ENCODE assay signal across 25 cellular contexts in genomic region chr19:49806613-49806946, GRCh38. TPM values are rescaled to one million over a fixed set of nuclear protein-coding genes. Genes with fewer than 3 reads are reported as not detected.
DNase-seq lines count a peak whose midpoint lies in the region; ATAC-seq and TF ChIP-seq lines count a peak whose summit lies in the region.
"Had no signal": no experiment of that assay in that cellular context is flagged by ENCODE, and none has a peak within 500 bp of the region (broad histone marks: within the 10 kb centered on the region; RNA-seq: fewer than 3 reads in every experiment).

No MANE protein-coding gene starts in this region.

- H3K4me2 ChIP-seq in GM23338 (no peak overlapping the region), mammary epithelial cell (ENCODE audit: insufficient read depth, low read depth, low read length) (no peak overlapping the region)
- H3K4me2 ChIP-seq: SK-N-SH had no signal

- H3K79me2 ChIP-seq in GM23338 (replicated peaks; ENCODE audit: insufficient read depth) (no peaks in the 10 kb centered on the region), mammary epithelial cell (ENCODE audit: insufficient read depth, low read length) (no peaks in the 10 kb centered on the region)

- in situ Hi-C loops in mammary epithelial cell (cut with MboI; ENCODE audit: low sequenced_read_pairs in 2 of 2): no loop called here

- CTCF ChIA-PET in mammary epithelial cell (lab: Charles Lee; ENCODE audit: low non-redundant PET): no interaction called here

- H3K4me3 ChIP-seq in GM23338: no peak overlapping the region
- H3K4me3 ChIP-seq in mammary epithelial cell (replicated peaks in 1 of 3; ENCODE audit: insufficient read depth in 1 of 3, low read depth in 2 of 3, low read length in 3 of 3): no peak overlapping the region
- H3K4me3 ChIP-seq: skin epidermis had no signal

- 100% methylated on average over 8 of the region's 8 CpGs for WGBS in mammary epithelial cell (ENCODE audit: low coverage, missing lambda C conversion rate)

- H3K9ac ChIP-seq in mammary epithelial cell (ENCODE audit: insufficient read depth, low read length): no peak overlapping the region
- H3K9ac ChIP-seq: SK-N-SH had no signal

- TF ChIP-seq CTCF in CD14-positive monocyte (IDR thresholded peaks at IDR 0.05): no peak
- TF ChIP-seq CTCF in GM23338 (conservative IDR thresholded peaks at IDR 0.05; ENCODE audit: low read depth in 2 of 2): no peak
- no peak for TF ChIP-seq CTCF in mammary epithelial cell (conservative IDR thresholded peaks at IDR 0.05 in 1 of 2, IDR thresholded peaks at IDR 0.05 in 1 of 2; ENCODE audit: extremely low read depth in 1 of 2, insufficient read depth in 1 of 2, low read depth in 1 of 2, low read length in 2 of 2)
- TF ChIP-seq CTCF in nephron (IDR thresholded peaks at IDR 0.05; ENCODE audit: unreplicated experiment in 3 of 3): no peak

- H3K36me3 ChIP-seq in GM23338 (ENCODE audit: insufficient read depth) (no peaks in the 10 kb centered on the region; the same call in 1 of the 2 replicates), mammary epithelial cell (ENCODE audit: insufficient read depth, low read length) (peaks cover 4% of the 10 kb centered on the region)

- H3K4me3 Mint-ChIP-seq in CD14-positive monocyte (no peak overlapping the region), GM23338 (peak overlapping the region; percentile 32; the same call in 1 of the 3 replicates), nephron (no peak overlapping the region)

- H2AFZ ChIP-seq in GM23338 (no peak overlapping the region), mammary epithelial cell (ENCODE audit: low read depth, low read length) (no peak overlapping the region)

- TSS peak; percentile 57 for BruUV-seq in mammary epithelial cell (replicated peaks; lab: Mats Ljungman, UMichigan)

- H3K27me3 ChIP-seq in GM23338 (ENCODE audit: insufficient read depth) (no peaks in the 10 kb centered on the region), mammary epithelial cell (ENCODE audit: insufficient read depth, low read length) (no peaks in the 10 kb centered on the region)

- H3K9me2 ChIP-seq in GM23338 (ENCODE audit: insufficient read depth): no peaks in the 10 kb centered on the region
- H3K9me2 ChIP-seq: SK-N-SH had no signal

- DNase-seq in CD14-positive monocyte (ENCODE audit: low spot score) (no peak), GM23338 (ENCODE audit: low spot score) (no peak), mammary epithelial cell (no peak), foreskin melanocyte (no peak)
- DNase-seq in stimulated activated naive CD4-positive, alpha-beta T cell treated with Interleukin-2 at 50 U/mL for 16 hours (lab: John Stamatoyannopoulos, UW): no peak
- no peak for DNase-seq in NK-92 treated with Interleukin-12 subunit alpha and Interleukin-12 subunit beta, amount 100 ng/mL, for 24 hours (lab: John Stamatoyannopoulos, UW)
- DNase-seq: activated CD4-positive, CD25-positive, alpha-beta regulatory T cell treated with anti-CD3 and anti-CD28 coated beads, Interleukin-2, amount 50 U/mL, for 72 hours; activated CD8-positive, alpha-beta memory T cell treated with anti-CD3 and anti-CD28 coated beads, Interleukin-2, amount 50 U/mL, for 4 hours; activated effector memory CD4-positive, alpha-beta T cell treated with anti-CD3 and anti-CD28 coated beads, Interleukin-2, amount 50 U/mL, for 16 hours; caudate nucleus; COR-L47; kidney glomerular epithelial cell; mesenchymal stem cell; NCI-H1417; NCI-H510A treated with DMSO at 0.1 percent for 48 hours; SK-N-SH; stimulated activated CD4-positive, alpha-beta T cell treated with anti-CD3 and anti-CD28 coated beads, Interleukin-2, amount 100 ng/mL, for 48 hours; T-helper 9 cell had no signal

- H3K27ac ChIP-seq in GM23338 (ENCODE audit: low read depth): peak overlapping the region; percentile 87
- H3K27ac ChIP-seq in mammary epithelial cell (ENCODE audit: insufficient read depth, low read depth, low read length): no peak overlapping the region

- dilution Hi-C loops in mammary epithelial cell (cut with HindIII; ENCODE audit: low sequenced_read_pairs): no loop called here

- H4K20me1 ChIP-seq in GM23338 (replicated peaks; ENCODE audit: insufficient read depth) (no peaks in the 10 kb centered on the region; the same call in 1 of the 2 replicates), mammary epithelial cell (ENCODE audit: insufficient read depth, low read length) (no peaks in the 10 kb centered on the region)

- H3K4me1 Mint-ChIP-seq in CD14-positive monocyte (peaks cover 33% of the 10 kb centered on the region), GM23338 (peaks cover 35% of the 10 kb centered on the region), nephron (peaks cover 34% of the 10 kb centered on the region)

- H3K9me3 Mint-ChIP-seq in CD14-positive monocyte (no peaks in the 10 kb centered on the region), GM23338 (no peaks in the 10 kb centered on the region; the same call in 2 of the 3 replicates), nephron (no peaks in the 10 kb centered on the region)

- no peaks in the 10 kb centered on the region for H3K9me3 ChIP-seq in mammary epithelial cell (replicated peaks; ENCODE audit: insufficient read depth, low read length)
- H3K9me3 ChIP-seq: SK-N-SH had no signal

- H3K36me3 Mint-ChIP-seq in CD14-positive monocyte: peaks cover 39 to 47% of the 10 kb centered on the region in 2 donors
- H3K36me3 Mint-ChIP-seq in GM23338 (ENCODE audit: low read depth): peaks cover 42% of the 10 kb centered on the region
- peaks cover 19% of the 10 kb centered on the region for H3K36me3 Mint-ChIP-seq in nephron (ENCODE audit: low read depth)

- ATAC-seq in GM23338 (no peak), HG03025 (IDR thresholded peaks at IDR 0.05; ENCODE audit: low FRiP score, unreplicated experiment) (no peak)

- H3F3A ChIP-seq in GM23338 (replicated peaks; ENCODE audit: low read depth): peaks cover 35% of the 10 kb centered on the region

- intact Hi-C loops in CD14-positive monocyte (cut with micrococcal nuclease): loop anchor here in 1 of 2 donors (5.0 kb wide), 1 partner anchor 39 kb away; the partner anchor contains the start of gene AP2A1
- intact Hi-C loops in mammary epithelial cell (cut with micrococcal nuclease): no loop called here

- H3K4me1 ChIP-seq in GM23338 (ENCODE audit: insufficient read depth) (peaks cover 29% of the 10 kb centered on the region; the same call in 1 of the 2 replicates), mammary epithelial cell (ENCODE audit: insufficient read depth, low read length) (peaks cover 6% of the 10 kb centered on the region)

- H3K27ac Mint-ChIP-seq in CD14-positive monocyte: peak overlapping the region in 5 of 7 donors; percentile 10 to 34 (median 18)
- H3K27ac Mint-ChIP-seq in GM23338: peak overlapping the region; percentile 28; the same call in 1 of the 2 replicates
- peak overlapping the region; percentile 36 to 75 (median 38) for H3K27ac Mint-ChIP-seq in nephron

- peaks cover 0 to 4% (median 0%) of the 10 kb centered on the region in 3 donors for H3K27me3 Mint-ChIP-seq in CD14-positive monocyte (ENCODE audit: low read depth in 3 of 3)
- peaks cover 24% of the 10 kb centered on the region for H3K27me3 Mint-ChIP-seq in GM23338 (ENCODE audit: insufficient read depth, low read depth, poor library complexity)
- H3K27me3 Mint-ChIP-seq in nephron (ENCODE audit: low read depth): no peaks in the 10 kb centered on the region

TF ChIP-seq in GM23338, 12 proteins besides CTCF, POLR2A, EP300 and RAD21:
- TF ChIP-seq EZH2 (IDR thresholded peaks at IDR 0.05; ENCODE audit: low read depth, unreplicated experiment): no peak
- TF ChIP-seq ZNF331 (CRISPR knock-in tag; IDR thresholded peaks at IDR 0.05; ENCODE audit: low read depth): no peak
- TF ChIP-seq ZNF114 (CRISPR knock-in tag; IDR thresholded peaks at IDR 0.05): no peak
- TF ChIP-seq STAT1 (IDR thresholded peaks at IDR 0.05; ENCODE audit: unreplicated experiment): no peak
- no peak for TF ChIP-seq JUNB (IDR thresholded peaks at IDR 0.05; ENCODE audit: unreplicated experiment)
- TF ChIP-seq NANOG (IDR thresholded peaks at IDR 0.05; ENCODE audit: borderline replicate concordance): no peak

RNA-seq across cellular contexts. Expression of gene FUZ, which starts 6.5 kb away (rescaled TPM):
- polyA plus RNA-seq in CD14-positive monocyte: 1 to 10 TPM; 5.3 TPM
- total RNA-seq in GM23338 (2014; rRNA removed; shearing (Covaris generic)): 25.7 and 34.8 TPM in 2 replicates
- 24.3 TPM in 2 replicates for polyA plus RNA-seq in GM23338 (2016; fragmentation: Nextera tagmentation; extraction: Ambion mirVana)
- total RNA-seq in mammary epithelial cell: 10 to 100 TPM in 1 of 2 donors, 1 to 10 TPM in 1; 9.2 to 10.8 TPM
- 9.0 TPM for polyA plus RNA-seq in mammary epithelial cell
- 34.3 TPM for polyA minus RNA-seq in mammary epithelial cell

RNA-seq across cellular contexts. Expression of gene MED25, which starts 11.5 kb away (rescaled TPM):
- polyA plus RNA-seq in CD14-positive monocyte: 10 to 100 TPM; 13.9 to 18.5 TPM
- 47.1 and 58.6 TPM in 2 replicates for total RNA-seq in GM23338 (2014; rRNA removed; shearing (Covaris generic))
- polyA plus RNA-seq in GM23338 (2016; fragmentation: Nextera tagmentation; extraction: Ambion mirVana): 45.6 and 46.4 TPM in 2 replicates
- total RNA-seq in mammary epithelial cell: 10 to 100 TPM; 18.3 to 51.8 TPM
- 29.7 TPM for polyA plus RNA-seq in mammary epithelial cell
- polyA minus RNA-seq in mammary epithelial cell: 45.4 TPM

RNA-seq across cellular contexts. Expression of gene AP2A1, which starts 39.8 kb away (rescaled TPM):
- polyA plus RNA-seq in CD14-positive monocyte (10 to 100 TPM; 12.1 to 15.1 TPM), GM23338 (2016; fragmentation: Nextera tagmentation; extraction: Ambion mirVana) (34.1 and 37.2 TPM in 2 replicates), mammary epithelial cell (78.2 TPM)
- 110 and 129 TPM in 2 replicates for total RNA-seq in GM23338 (2014; rRNA removed; shearing (Covaris generic))
- total RNA-seq in mammary epithelial cell: 10 to 100 TPM; 70.3 to 98.8 TPM
- polyA minus RNA-seq in mammary epithelial cell: 70.8 TPM

RNA-seq across cellular contexts. Expression of gene TSKS, which starts 43.5 kb away (rescaled TPM):
- polyA plus RNA-seq in CD14-positive monocyte (under 1 TPM; 0.37 to 0.51 TPM), GM23338 (2016; fragmentation: Nextera tagmentation; extraction: Ambion mirVana) (0.82 and 0.99 TPM in 2 replicates), mammary epithelial cell (not detected)
- not detected in 2 replicates for total RNA-seq in GM23338 (2014; rRNA removed; shearing (Covaris generic))
- not detected for total RNA-seq in mammary epithelial cell
- polyA minus RNA-seq in mammary epithelial cell: not detected
- total RNA-seq: Daoy, frontal cortex, RPMI7951 had no signal
- polyA plus RNA-seq: neural cell, SK-N-SH had no signal

RNA-seq across cellular contexts. Expression of gene PTOV1, which starts 44.4 kb away (rescaled TPM):
- 10 to 100 TPM; 18.3 to 31.2 TPM for polyA plus RNA-seq in CD14-positive monocyte
- total RNA-seq in GM23338 (2014; rRNA removed; shearing (Covaris generic)): 194 and 209 TPM in 2 replicates
- 188 and 225 TPM in 2 replicates for polyA plus RNA-seq in GM23338 (2016; fragmentation: Nextera tagmentation; extraction: Ambion mirVana)
- 10 to 100 TPM; 28.8 to 85.6 TPM for total RNA-seq in mammary epithelial cell
- 57.1 TPM for polyA plus RNA-seq in mammary epithelial cell
- 50.3 TPM for polyA minus RNA-seq in mammary epithelial cell
